Comparison of ENCODE assay signal across 18 cellular contexts in genomic region chr18:50729986-50730385, GRCh38.
A peak's percentile ranks its signal among the peaks of the same experiment; 100 is the strongest.
DNase-seq lines count a peak whose midpoint lies in the region; ATAC-seq and TF ChIP-seq lines count a peak whose summit lies in the region.
"Had no signal": no experiment of that assay in that cellular context is flagged by ENCODE, and none has a peak within 500 bp of the region (broad histone marks: within the 10 kb centered on the region; RNA-seq: fewer than 3 reads in every experiment).

No MANE protein-coding gene starts in this region.

- H3K4me3 ChIP-seq in WERI-Rb-1 (ENCODE audit: low read depth, low read length), result no peak overlapping the region
- H3K4me3 ChIP-seq: A549; BLaER1 treated with 17β-estradiol and CSF1 and Interleukin-3, amounts not matched to agents 10 nM and 100 nM had no signal

- H3K27me3 ChIP-seq in WERI-Rb-1 (ENCODE audit: insufficient read depth, low read depth, severe bottlenecking), result no peaks in the 10 kb centered on the region
- no peaks in the 10 kb centered on the region for H3K27me3 ChIP-seq in foreskin keratinocyte
- H3K27me3 ChIP-seq: BLaER1 treated with 17β-estradiol and CSF1 and Interleukin-3, amounts not matched to agents 10 nM and 100 nM had no signal

- no peak for ATAC-seq in foreskin keratinocyte
- ATAC-seq: A549; CD8-positive, alpha-beta T cell had no signal

- H3K27ac ChIP-seq in WERI-Rb-1, result peak overlapping the region; percentile 51
- no peak overlapping the region for H3K27ac ChIP-seq in foreskin keratinocyte
- H3K27ac ChIP-seq: 22Rv1; A549; BLaER1 treated with 17β-estradiol and CSF1 and Interleukin-3, amounts not matched to agents 10 nM and 100 nM; C4-2B had no signal

- no peak for TF ChIP-seq CTCF in WERI-Rb-1 (IDR thresholded peaks at IDR 0.05; ENCODE audit: low read depth, low read length)
- no peak for TF ChIP-seq CTCF in foreskin keratinocyte (conservative IDR thresholded peaks at IDR 0.05)

- peaks cover 45% of the 10 kb centered on the region for H3K36me3 ChIP-seq in WERI-Rb-1
- H3K36me3 ChIP-seq: BLaER1 treated with 17β-estradiol and CSF1 and Interleukin-3, amounts not matched to agents 10 nM and 100 nM had no signal

- H3K9me3 ChIP-seq in WERI-Rb-1 (ENCODE audit: severe bottlenecking), result peaks cover 2% of the 10 kb centered on the region
- H3K9me3 ChIP-seq: A549, Caco-2 had no signal

- H3K4me1 ChIP-seq in foreskin keratinocyte, result no peaks in the 10 kb centered on the region
- H3K4me1 ChIP-seq: A549 had no signal

- DNase-seq in DMS 273 (lab: John Stamatoyannopoulos, UW; ENCODE audit: unreplicated experiment), result peak; percentile 39
- no peak for DNase-seq in DMS 273 treated with DMSO at 0.1 percent for 48 hours (lab: John Stamatoyannopoulos, UW)
- DNase-seq in NCI-H82 (lab: John Stamatoyannopoulos, UW), result peak; percentile 64
- no peak for DNase-seq in NCI-H82 treated with DMSO at 0.1 percent for 48 hours (lab: John Stamatoyannopoulos, UW; ENCODE audit: unreplicated experiment)
- peak; percentile 71 for DNase-seq in WERI-Rb-1
- no peak for DNase-seq in NOMO-1 treated with DMSO at 0.1 percent for 48 hours (lab: John Stamatoyannopoulos, UW; ENCODE audit: unreplicated experiment)
- no peak for DNase-seq in foreskin keratinocyte
- DNase-seq: AML-193; Caco-2; Calu3; CD4-positive, alpha-beta T cell; CD8-positive, alpha-beta T cell; DMS79 treated with DMSO at 0.1 percent for 48 hours; GF-D8 had no signal

Comparison
In these comparisons a context has a peak if more than half of its experiments do, and no peak if none do; other contexts are left out.
1. DNase-seq: peak in DMS 273 (single experiment), NCI-H82 (single experiment) and WERI-Rb-1 (single experiment); none in DMS 273 treated with DMSO at 0.1 percent for 48 hours (single experiment), NCI-H82 treated with DMSO at 0.1 percent for 48 hours (single experiment), NOMO-1 treated with DMSO at 0.1 percent for 48 hours (single experiment) and foreskin keratinocyte (0 of 2).